Comparison of ENCODE assay signal across 23 cellular contexts in genomic region chr13:101829484-101829883, GRCh38.
"Had no signal": no experiment of that assay in that cellular context is flagged by ENCODE, and none has a peak within 500 bp of the region (broad histone marks: within the 10 kb centered on the region; RNA-seq: fewer than 3 reads in every experiment).

No MANE protein-coding gene starts in this region.

- DNase-seq: activated CD4-positive, alpha-beta T cell treated with anti-CD3 and anti-CD28 coated beads, Interleukin-2, amount 10 ng/mL, durations not matched to agents 7 days and 5 days; activated CD4-positive, CD25-positive, alpha-beta regulatory T cell treated with anti-CD3 and anti-CD28 coated beads, Interleukin-2, amount 50 U/mL, for 72 hours; activated CD8-positive, alpha-beta memory T cell treated with anti-CD3 and anti-CD28 coated beads, Interleukin-2, amount 10 ng/mL, durations not matched to agents 7 days and 5 days; activated CD8-positive, alpha-beta T cell treated with anti-CD3 and anti-CD28 coated beads for 36 hours; activated effector memory CD4-positive, alpha-beta T cell treated with anti-CD3 and anti-CD28 coated beads, Interleukin-2, amount 50 U/mL, for 16 hours; activated naive CD4-positive, alpha-beta T cell treated with anti-CD3 and anti-CD28 coated beads, Interleukin-2, amount 50 U/mL, for 16 hours; activated naive CD8-positive, alpha-beta T cell treated with anti-CD3 and anti-CD28 coated beads, Interleukin-2, amount 50 U/mL, for 24 hours; activated T-cell treated with anti-CD3 and anti-CD28 coated beads for 4 hours; effector memory CD8-positive, alpha-beta T cell; heart right ventricle; left ventricle myocardium inferior; mammary epithelial cell; small intestine; stimulated activated CD4-positive, alpha-beta T cell treated with anti-CD3 and anti-CD28 coated beads, Interleukin-2, amount 100 ng/mL, for 24 hours; stomach; T-cell; transverse colon had no signal

- H3K9ac ChIP-seq: parathyroid adenoma had no signal

- H3K4me1 ChIP-seq: esophagus muscularis mucosa, heart right ventricle, left ventricle myocardium inferior, parathyroid adenoma, stomach, transverse colon had no signal

- H3K27me3 ChIP-seq: esophagus muscularis mucosa, heart right ventricle, stomach, transverse colon had no signal

- H3K4me3 ChIP-seq: esophagus muscularis mucosa, heart right ventricle, left ventricle myocardium inferior, stomach, transverse colon had no signal

- H3K36me3 ChIP-seq: esophagus muscularis mucosa, heart right ventricle, left ventricle myocardium inferior, stomach, transverse colon had no signal

- H3K9me3 ChIP-seq: transverse colon had no signal

- H3K27ac ChIP-seq: esophagus muscularis mucosa, heart right ventricle, left ventricle myocardium inferior, parathyroid adenoma, stomach, transverse colon, VCaP had no signal

- ATAC-seq: activated CD8-positive, alpha-beta memory T cell treated with anti-CD3 and anti-CD28 coated beads, Interleukin-2, amount 10 ng/mL, durations not matched to agents 7 days and 5 days; activated CD8-positive, alpha-beta T cell treated with anti-CD3 and anti-CD28 coated beads for 36 hours; activated naive CD8-positive, alpha-beta T cell treated with anti-CD3 and anti-CD28 coated beads, Interleukin-2, amount 50 U/mL, for 24 hours; effector memory CD8-positive, alpha-beta T cell; heart right ventricle; natural killer cell treated with Interleukin-12 subunit alpha and Interleukin-12 subunit beta and Interleukin-15 and Interleukin-18, amount 100 ng/mL, for 72 hours; sciatic nerve; stimulated activated effector memory CD8-positive, alpha-beta T cell treated with anti-CD3 and anti-CD28 coated beads, Interleukin-12 subunit alpha, Interleukin-12 subunit beta, amount 100 ng/mL, for 72 hours; T-cell had no signal
